ENCODE assay signal across 16 cellular contexts in the genomic region with DNA sequence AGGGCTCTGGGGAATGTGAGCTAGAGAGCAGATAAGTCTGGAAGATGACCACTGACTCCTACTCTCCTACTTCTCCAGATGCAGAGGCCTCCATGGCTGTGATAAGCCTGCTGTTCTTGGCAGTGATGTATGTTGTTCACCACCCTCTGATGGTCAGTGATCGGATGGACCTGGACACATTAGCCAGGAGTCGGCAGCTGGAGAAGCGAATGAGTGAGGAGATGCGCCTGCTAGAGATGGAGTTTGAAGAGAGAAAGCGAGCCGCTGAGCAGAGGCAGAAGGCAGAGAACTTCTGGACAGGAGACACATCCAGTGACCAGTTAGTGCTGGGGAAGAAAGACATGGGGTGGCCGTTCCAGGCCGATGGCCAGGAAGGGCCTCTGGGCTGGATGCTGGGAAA. TPM values are rescaled to one million over a fixed set of nuclear protein-coding genes. Genes with fewer than 3 reads are reported as not detected.
DNase-seq lines count a peak whose midpoint lies in the region; ATAC-seq and TF ChIP-seq lines count a peak whose summit lies in the region.
"Had no signal": no experiment of that assay in that cellular context is flagged by ENCODE, and none has a peak within 500 bp of the region (broad histone marks: within the 10 kb centered on the region; RNA-seq: fewer than 3 reads in every experiment).

No MANE protein-coding gene starts in this region.

- H3K27me3 Mint-ChIP-seq in activated T-cell treated with anti-CD3 and anti-CD28 coated beads, Interleukin-2, amount 50 U/mL, for 4 hours (ENCODE audit: low read depth): no peaks in the 10 kb centered on the region
- H3K27me3 Mint-ChIP-seq in activated naive CD8-positive, alpha-beta T cell treated with anti-CD3 and anti-CD28 coated beads for 36 hours: peaks cover 3% of the 10 kb centered on the region
- H3K27me3 Mint-ChIP-seq in chondrocyte (ENCODE audit: low read depth): peaks cover 13% of the 10 kb centered on the region

- TF ChIP-seq CTCF in KMS-11 (conservative IDR thresholded peaks at IDR 0.05; ENCODE audit: low read depth, low read length) (no peak), osteoblast (IDR thresholded peaks at IDR 0.05; ENCODE audit: extremely low read depth, low read depth, low read length) (no peak), chondrocyte (IDR thresholded peaks at IDR 0.05) (no peak)

- H3K79me2 ChIP-seq in KMS-11 (ENCODE audit: insufficient read depth, low read depth): no peaks in the 10 kb centered on the region; the same call in 1 of the 2 replicates
- H3K79me2 ChIP-seq in osteoblast (ENCODE audit: insufficient read depth, low read length): no peaks in the 10 kb centered on the region

- H3K27ac ChIP-seq in KMS-11 (no peak overlapping the region), osteoblast (ENCODE audit: low read depth, low read length) (no peak overlapping the region)
- H3K27ac ChIP-seq: cardiac muscle cell had no signal

- no peak for ATAC-seq in activated T-cell treated with anti-CD3 and anti-CD28 coated beads, Interleukin-2, amount 50 U/mL, for 4 hours
- ATAC-seq: gastrocnemius medialis had no signal

- H2AFZ ChIP-seq in KMS-11 (ENCODE audit: low read depth) (no peak overlapping the region), osteoblast (ENCODE audit: low read length) (no peak overlapping the region)

- no peaks in the 10 kb centered on the region for H3K9me3 Mint-ChIP-seq in activated T-cell treated with anti-CD3 and anti-CD28 coated beads, Interleukin-2, amount 50 U/mL, for 4 hours
- no peaks in the 10 kb centered on the region for H3K9me3 Mint-ChIP-seq in activated naive CD8-positive, alpha-beta T cell treated with anti-CD3 and anti-CD28 coated beads for 36 hours
- H3K9me3 Mint-ChIP-seq in chondrocyte (ENCODE audit: low read depth): no peaks in the 10 kb centered on the region

- H3K9ac ChIP-seq in KMS-11: no peak overlapping the region

- H3K4me2 ChIP-seq in KMS-11: peak overlapping the region; percentile 63; the same call in 1 of the 2 replicates
- no peak overlapping the region for H3K4me2 ChIP-seq in osteoblast (ENCODE audit: insufficient read depth, low read length)

- H3K4me3 ChIP-seq in KMS-11 (IDR thresholded peaks at IDR 0.05; ENCODE audit: insufficient read depth, low read depth, low read length) (no peak overlapping the region), osteoblast (ENCODE audit: insufficient read depth, low read length) (no peak overlapping the region)
- H3K4me3 ChIP-seq: cardiac muscle cell had no signal

- H3K4me1 Mint-ChIP-seq in activated T-cell treated with anti-CD3 and anti-CD28 coated beads, Interleukin-2, amount 50 U/mL, for 4 hours (ENCODE audit: low read depth): peaks cover 38% of the 10 kb centered on the region
- peaks cover 34% of the 10 kb centered on the region for H3K4me1 Mint-ChIP-seq in activated naive CD8-positive, alpha-beta T cell treated with anti-CD3 and anti-CD28 coated beads for 36 hours
- H3K4me1 Mint-ChIP-seq in chondrocyte (ENCODE audit: low read depth): peaks cover 29% of the 10 kb centered on the region

- peak overlapping the region; percentile 95 for H3K4me3 Mint-ChIP-seq in activated T-cell treated with anti-CD3 and anti-CD28 coated beads, Interleukin-2, amount 50 U/mL, for 4 hours
- peak overlapping the region; percentile 97 for H3K4me3 Mint-ChIP-seq in activated naive CD8-positive, alpha-beta T cell treated with anti-CD3 and anti-CD28 coated beads for 36 hours
- no peak overlapping the region for H3K4me3 Mint-ChIP-seq in chondrocyte (ENCODE audit: unreplicated experiment)

- H3K27me3 ChIP-seq in KMS-11 (ENCODE audit: insufficient read depth, low read depth) (no peaks in the 10 kb centered on the region), osteoblast (ENCODE audit: insufficient read depth, low read length) (peaks cover 27% of the 10 kb centered on the region)

- H3K4me1 ChIP-seq in KMS-11 (ENCODE audit: low read depth, poor library complexity, severe bottlenecking): peaks cover 48% of the 10 kb centered on the region
- H3K4me1 ChIP-seq in osteoblast (ENCODE audit: insufficient read depth, low read length): peaks cover 17% of the 10 kb centered on the region

- H3K36me3 ChIP-seq in KMS-11 (ENCODE audit: insufficient read depth) (no peaks in the 10 kb centered on the region), osteoblast (ENCODE audit: insufficient read depth, low read length) (no peaks in the 10 kb centered on the region)
- H3K36me3 ChIP-seq: cardiac muscle cell, gastrocnemius medialis, stomach had no signal

- DNase-seq in activated T-cell treated with anti-CD3 and anti-CD28 coated beads, Interleukin-2, amount 50 U/mL, for 4 hours: no peak
- no peak for DNase-seq in activated T-cell treated with anti-CD3 and anti-CD28 coated beads, Interleukin-2, amount 50 U/mL, for 48 hours
- DNase-seq in activated naive CD8-positive, alpha-beta T cell treated with anti-CD3 and anti-CD28 coated beads for 36 hours: no peak
- DNase-seq in osteoblast (ENCODE audit: insufficient read length, low spot score, missing footprints): peak; percentile 6
- no peak for DNase-seq in chondrocyte (ENCODE audit: low spot score)
- no peak for DNase-seq in RPMI8226
- DNase-seq in NCI-H1694 treated with DMSO at 0.1 percent for 48 hours (lab: John Stamatoyannopoulos, UW): no peak
- DNase-seq: DMS 273 treated with DMSO at 0.1 percent for 48 hours, gastrocnemius medialis, GOT3, mammary epithelial cell, NCI-H1092 treated with DMSO at 0.1 percent for 48 hours, NCI-H2171 treated with DMSO at 0.1 percent for 48 hours, stomach had no signal

- H3K36me3 Mint-ChIP-seq in activated T-cell treated with anti-CD3 and anti-CD28 coated beads, Interleukin-2, amount 50 U/mL, for 4 hours (ENCODE audit: insufficient read depth): peaks cover 21% of the 10 kb centered on the region
- peaks cover 42% of the 10 kb centered on the region for H3K36me3 Mint-ChIP-seq in activated naive CD8-positive, alpha-beta T cell treated with anti-CD3 and anti-CD28 coated beads for 36 hours
- no peaks in the 10 kb centered on the region for H3K36me3 Mint-ChIP-seq in chondrocyte (ENCODE audit: low read depth)

- H3K27ac Mint-ChIP-seq in activated naive CD8-positive, alpha-beta T cell treated with anti-CD3 and anti-CD28 coated beads for 36 hours: no peak overlapping the region
- H3K27ac Mint-ChIP-seq in chondrocyte (ENCODE audit: unreplicated experiment): no peak overlapping the region

- H3K9me3 ChIP-seq in osteoblast (ENCODE audit: low read depth, low read length): no peaks in the 10 kb centered on the region
- H3K9me3 ChIP-seq: gastrocnemius medialis, stomach had no signal

- H4K20me1 ChIP-seq in KMS-11 (ENCODE audit: insufficient read depth) (no peaks in the 10 kb centered on the region), osteoblast (ENCODE audit: insufficient read depth, low read length) (no peaks in the 10 kb centered on the region)

RNA-seq across cellular contexts. Expression of a gene that starts 1.4 kb away (rescaled TPM):
- 10 to 100 TPM; 30.2 to 39.5 (median 31.6) TPM for total RNA-seq in activated T-cell treated with anti-CD3 and anti-CD28 coated beads, Interleukin-2, amount 50 U/mL, for 4 hours
- 10 to 100 TPM; 44.8 to 46.0 TPM for total RNA-seq in activated naive CD8-positive, alpha-beta T cell treated with anti-CD3 and anti-CD28 coated beads for 36 hours
- total RNA-seq in osteoblast: 1.4 and 1.8 TPM in 2 replicates
- 0.63 to 3.2 TPM (median 2.8 TPM) in 3 replicates for total RNA-seq in chondrocyte

RNA-seq across cellular contexts. Expression of a gene that starts 9.0 kb away (rescaled TPM):
- total RNA-seq in activated T-cell treated with anti-CD3 and anti-CD28 coated beads, Interleukin-2, amount 50 U/mL, for 4 hours: 10 to 100 TPM; 15.5 to 22.9 (median 16.4) TPM
- 10 to 100 TPM; 82.3 to 85.0 TPM for total RNA-seq in activated naive CD8-positive, alpha-beta T cell treated with anti-CD3 and anti-CD28 coated beads for 36 hours
- total RNA-seq in osteoblast: 1.1 and 2.4 TPM in 2 replicates
- total RNA-seq in chondrocyte: 3.7 to 5.4 TPM (median 5.2 TPM) in 3 replicates

RNA-seq across cellular contexts. Expression of a gene that starts 21.2 kb away (rescaled TPM):
- 100 to 1,000 TPM; 219 to 232 (median 223) TPM for total RNA-seq in activated T-cell treated with anti-CD3 and anti-CD28 coated beads, Interleukin-2, amount 50 U/mL, for 4 hours
- total RNA-seq in activated naive CD8-positive, alpha-beta T cell treated with anti-CD3 and anti-CD28 coated beads for 36 hours: 100 to 1,000 TPM; 196 to 202 TPM
- total RNA-seq in osteoblast: 42.7 and 44.2 TPM in 2 replicates
- total RNA-seq in chondrocyte: 77.8 to 101 TPM (median 82.6 TPM) in 3 replicates
